Comparison of ENCODE assay signal across 12 cellular contexts in the genomic region with DNA sequence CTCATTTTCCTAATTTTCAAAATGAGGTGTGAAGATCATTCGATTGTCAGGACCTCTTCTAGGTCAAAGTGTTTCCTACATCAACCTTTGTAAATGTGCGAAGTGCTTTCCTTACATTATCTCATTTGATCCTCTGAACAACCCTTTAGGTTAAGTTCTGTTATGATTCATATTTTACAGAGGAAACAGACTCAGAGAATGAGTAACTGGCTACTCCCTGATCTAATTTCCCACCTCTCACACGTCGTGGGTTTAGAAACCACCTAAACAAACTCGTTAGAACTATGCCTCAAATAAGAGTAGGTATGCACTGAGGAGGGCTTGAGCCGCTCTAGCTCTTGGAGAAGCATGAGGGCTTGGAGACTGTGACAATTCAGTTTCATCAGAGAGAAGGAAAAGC.
DNase-seq lines count a peak whose midpoint lies in the region; ATAC-seq and TF ChIP-seq lines count a peak whose summit lies in the region.
"Had no signal": no experiment of that assay in that cellular context is flagged by ENCODE, and none has a peak within 500 bp of the region (broad histone marks: within the 10 kb centered on the region; RNA-seq: fewer than 3 reads in every experiment).

No MANE protein-coding gene starts in this region.

- WGBS in mammary epithelial cell (ENCODE audit: low coverage, missing lambda C conversion rate): 51% methylated on average over 6 of the region's 6 CpGs

- H3K4me2 ChIP-seq in mammary epithelial cell (ENCODE audit: insufficient read depth, low read depth, low read length): no peak overlapping the region

- H3K79me2 ChIP-seq in mammary epithelial cell (ENCODE audit: insufficient read depth, low read length): no peaks in the 10 kb centered on the region

- CTCF ChIA-PET in mammary epithelial cell (lab: Charles Lee; ENCODE audit: low non-redundant PET): interaction anchor here (0.6 kb wide), 1 partner anchor 38 kb away, joined by 5 read pairs; no protein-coding TSS in a partner anchor

- no peak overlapping the region for H3K27ac ChIP-seq in mammary epithelial cell (ENCODE audit: insufficient read depth, low read depth, low read length)

- H4K20me1 ChIP-seq in mammary epithelial cell (ENCODE audit: insufficient read depth, low read length): no peaks in the 10 kb centered on the region

- no peak overlapping the region for H3K4me3 ChIP-seq in mammary epithelial cell (replicated peaks in 1 of 3; ENCODE audit: insufficient read depth in 1 of 3, low read depth in 2 of 3, low read length in 3 of 3)
- H3K4me3 ChIP-seq in mucosa of descending colon: no peak overlapping the region

- DNase-seq in activated gamma-delta T cell treated with Interleukin-2 at 50 U/mL for 16 hours: peak; percentile 5
- DNase-seq in activated gamma-delta T cell (lab: John Stamatoyannopoulos, UW): no peak
- peak; percentile 65 for DNase-seq in HT1080 (ENCODE audit: low read depth)
- peak; percentile 79 for DNase-seq in mammary epithelial cell
- peak; percentile 31 for DNase-seq in stimulated activated naive CD8-positive, alpha-beta T cell treated with anti-CD3 and anti-CD28 coated beads, Interleukin-15, Interleukin-2, amounts not matched to agents 100 U/mL and 50 U/mL, for 24 hours
- DNase-seq in mucosa of descending colon: no peak
- DNase-seq in NCI-H1930 (lab: John Stamatoyannopoulos, UW): no peak
- DNase-seq: AML-193, cortex of kidney, head of caudate nucleus, NCI-H446 treated with DMSO at 0.1 percent for 48 hours had no signal

- ATAC-seq in stimulated activated naive CD8-positive, alpha-beta T cell treated with anti-CD3 and anti-CD28 coated beads, Interleukin-15, Interleukin-2, amounts not matched to agents 100 U/mL and 50 U/mL, for 24 hours: peak; percentile 98
- no peak for ATAC-seq in GM18517 (IDR thresholded peaks at IDR 0.05; ENCODE audit: unreplicated experiment)
- ATAC-seq in mucosa of descending colon: no peak

- H2AFZ ChIP-seq in mammary epithelial cell (ENCODE audit: low read depth, low read length): no peak overlapping the region

- no peaks in the 10 kb centered on the region for H3K9me3 ChIP-seq in mammary epithelial cell (replicated peaks; ENCODE audit: insufficient read depth, low read length)
- no peaks in the 10 kb centered on the region for H3K9me3 ChIP-seq in mucosa of descending colon

- no peaks in the 10 kb centered on the region for H3K36me3 ChIP-seq in mammary epithelial cell (ENCODE audit: insufficient read depth, low read length)
- H3K36me3 ChIP-seq in mucosa of descending colon (ENCODE audit: low read depth): no peaks in the 10 kb centered on the region

- H3K4me1 ChIP-seq in mammary epithelial cell (ENCODE audit: insufficient read depth, low read length) (peaks cover 5% of the 10 kb centered on the region), mucosa of descending colon (ENCODE audit: low read depth) (no peaks in the 10 kb centered on the region)

- TF ChIP-seq CTCF in mammary epithelial cell (conservative IDR thresholded peaks at IDR 0.05 in 1 of 2, IDR thresholded peaks at IDR 0.05 in 1 of 2; ENCODE audit: extremely low read depth in 1 of 2, insufficient read depth in 1 of 2, low read depth in 1 of 2, low read length in 2 of 2): no peak
- TF ChIP-seq CTCF in mucosa of descending colon (IDR thresholded peaks at IDR 0.05): no peak

- H3K27me3 ChIP-seq in mammary epithelial cell (ENCODE audit: insufficient read depth, low read length): no peaks in the 10 kb centered on the region

- intact Hi-C loops in mammary epithelial cell (cut with micrococcal nuclease): no loop called here
- intact Hi-C loops in mucosa of descending colon (cut with DNase I, micrococcal nuclease): no loop called here

- dilution Hi-C loops in mammary epithelial cell (cut with HindIII; ENCODE audit: low sequenced_read_pairs): no loop called here

- no peak overlapping the region for H3K9ac ChIP-seq in mammary epithelial cell (ENCODE audit: insufficient read depth, low read length)

- in situ Hi-C loops in mammary epithelial cell (cut with MboI; ENCODE audit: low sequenced_read_pairs in 2 of 2): loop anchor here (10.0 to 25.0 kb wide), 2 partner anchors 463 to 470 kb away; no protein-coding TSS in a partner anchor

- no TSS peak for BruUV-seq in mammary epithelial cell (replicated peaks; lab: Mats Ljungman, UMichigan)

Comparison
In these comparisons a context has a peak if more than half of its experiments do, and no peak if none do; other contexts are left out.
1. DNase-seq: peak in activated gamma-delta T cell treated with Interleukin-2 at 50 U/mL for 16 hours (single experiment), HT1080 (single experiment), mammary epithelial cell (single experiment) and stimulated activated naive CD8-positive, alpha-beta T cell treated with anti-CD3 and anti-CD28 coated beads, Interleukin-15, Interleukin-2, amounts not matched to agents 100 U/mL and 50 U/mL, for 24 hours (single experiment); none in activated gamma-delta T cell (single experiment), mucosa of descending colon (0 of 3) and NCI-H1930 (0 of 2).